Comparison of ENCODE assay signal across 25 cellular contexts in genomic region chr12:113534555-113534954, GRCh38.
"Had no signal": no experiment of that assay in that cellular context is flagged by ENCODE, and none has a peak within 500 bp of the region (broad histone marks: within the 10 kb centered on the region; RNA-seq: fewer than 3 reads in every experiment).

No MANE protein-coding gene starts in this region.

- H3K27ac ChIP-seq: colonic mucosa, epithelial cell of prostate, esophagus squamous epithelium, gastrocnemius medialis, heart right ventricle, left lung, lower lobe of right lung had no signal

- H3K4me1 ChIP-seq: colonic mucosa, esophagus squamous epithelium, gastrocnemius medialis, heart right ventricle, left lung, lower lobe of right lung had no signal

- H3K27me3 ChIP-seq: colonic mucosa had no signal

- H3K36me3 ChIP-seq: colonic mucosa, esophagus squamous epithelium, gastrocnemius medialis, heart right ventricle, left lung, lower lobe of right lung had no signal

- ATAC-seq: effector memory CD8-positive, alpha-beta T cell; esophagus mucosa; gastrocnemius medialis; heart right ventricle; left cardiac atrium; left lung; left ventricle myocardium superior; lower lobe of right lung; mucosa of descending colon had no signal

- H3K4me3 ChIP-seq: colonic mucosa, esophagus squamous epithelium, gastrocnemius medialis, heart right ventricle, left lung, lower lobe of right lung, mucosa of descending colon had no signal

- H3K9me3 ChIP-seq: colonic mucosa, esophagus squamous epithelium, gastrocnemius medialis, lower lobe of right lung, mucosa of descending colon had no signal

- DNase-seq: colonic mucosa; cortex of kidney; effector CD8-positive, alpha-beta T cell; effector memory CD8-positive, alpha-beta T cell; endodermal cell; erythroblast; esophagus squamous epithelium; foreskin fibroblast; foreskin melanocyte; gastrocnemius medialis; glutamatergic neuron; head of caudate nucleus; heart right ventricle; hippocampal formation; left cardiac atrium; left lung; left ventricle myocardium superior; lower lobe of right lung; mesenchymal stem cell; mucosa of descending colon had no signal

- FAIRE-seq: endometrium, islet of Langerhans, keratinocyte had no signal
